ENCODE assay signal across 34 cellular contexts in the genomic region with DNA sequence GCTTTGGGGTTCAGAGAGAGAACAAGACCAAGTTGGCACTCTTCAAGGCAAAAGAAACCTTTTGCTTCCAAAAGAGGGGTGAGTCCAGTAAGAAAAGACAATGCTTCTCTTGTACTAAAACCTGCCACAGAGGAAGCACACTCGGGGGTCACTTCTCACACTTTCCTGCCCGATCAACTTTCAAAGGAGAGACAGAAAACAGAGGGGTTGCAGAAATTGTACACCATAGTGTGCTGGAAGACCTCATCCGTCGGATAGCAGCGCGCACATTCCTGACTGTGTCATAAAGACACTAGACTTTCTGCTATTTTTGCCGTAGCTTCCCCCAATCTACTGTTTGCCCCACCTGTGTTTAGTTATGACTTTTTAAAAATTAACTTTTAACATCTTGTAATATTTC.
"Had no signal": no experiment of that assay in that cellular context is flagged by ENCODE, and none has a peak within 500 bp of the region (broad histone marks: within the 10 kb centered on the region; RNA-seq: fewer than 3 reads in every experiment).

No MANE protein-coding gene starts in this region.

- H3K36me3 ChIP-seq: adrenal gland, colonic mucosa, esophagus squamous epithelium, gastroesophageal sphincter, WERI-Rb-1 had no signal

- H3K9me3 Mint-ChIP-seq: activated naive CD4-positive, alpha-beta T cell treated with anti-CD3 and anti-CD28 coated beads, Interleukin-2, amount 50 U/mL, for 24 hours; activated naive CD8-positive, alpha-beta T cell treated with anti-CD3 and anti-CD28 coated beads, Interleukin-2, amount 50 U/mL, for 24 hours had no signal

- ATAC-seq: activated CD4-positive, alpha-beta T cell treated with anti-CD3 and anti-CD28 coated beads for 36 hours; activated CD8-positive, alpha-beta memory T cell treated with anti-CD3 and anti-CD28 coated beads, Interleukin-2, amount 10 ng/mL, durations not matched to agents 7 days and 5 days; activated CD8-positive, alpha-beta T cell treated with anti-CD3 and anti-CD28 coated beads, Interleukin-2, amount 10 ng/mL, durations not matched to agents 7 days and 5 days; activated naive CD8-positive, alpha-beta T cell treated with anti-CD3 and anti-CD28 coated beads, Interleukin-2, amount 50 U/mL, for 24 hours; body of pancreas; gastroesophageal sphincter; T-helper 17 cell had no signal

- H3K27ac ChIP-seq: adrenal gland, body of pancreas, colonic mucosa, epithelial cell of prostate, esophagus squamous epithelium, gastroesophageal sphincter, WERI-Rb-1 had no signal

- H3K4me3 ChIP-seq: adrenal gland, body of pancreas, colonic mucosa, esophagus squamous epithelium, gastroesophageal sphincter had no signal

- FAIRE-seq: endothelial cell of umbilical vein had no signal

- H3K4me3 Mint-ChIP-seq: activated B cell treated with CpG ODN at 0.5 μM for 24 hours; activated CD4-positive, alpha-beta memory T cell treated with anti-CD3 and anti-CD28 coated beads for 36 hours; activated CD4-positive, alpha-beta T cell treated with anti-CD3 and anti-CD28 coated beads for 36 hours; activated CD4-positive, alpha-beta T cell treated with anti-CD3 and anti-CD28 coated beads, Interleukin-2, amount 10 ng/mL, durations not matched to agents 24 days and 14 days; activated CD8-positive, alpha-beta memory T cell treated with anti-CD3 and anti-CD28 coated beads, Interleukin-2, amount 10 ng/mL, durations not matched to agents 7 days and 5 days; activated CD8-positive, alpha-beta T cell treated with anti-CD3 and anti-CD28 coated beads, Interleukin-2, amount 10 ng/mL, durations not matched to agents 7 days and 5 days; activated naive CD4-positive, alpha-beta T cell treated with anti-CD3 and anti-CD28 coated beads for 36 hours; activated naive CD4-positive, alpha-beta T cell treated with anti-CD3 and anti-CD28 coated beads, Interleukin-2, amount 50 U/mL, for 24 hours; activated naive CD8-positive, alpha-beta T cell treated with anti-CD3 and anti-CD28 coated beads for 36 hours; activated naive CD8-positive, alpha-beta T cell treated with anti-CD3 and anti-CD28 coated beads, Interleukin-2, amount 50 U/mL, for 24 hours; activated T-helper 1 cell treated with anti-CD3 and anti-CD28 coated beads, Interleukin-12 subunit alpha, Interleukin-12 subunit beta, Interleukin-2, Interleukin-4 antibody, amounts not matched to agents 30 ng/mL and 10 ng/mL and 1 ng/mL, durations not matched to agents 14 hours and 24 hours and 36 hours; T-helper 17 cell; T-helper 2 cell treated with Interferon-gamma antibody and Interleukin-4, amounts not matched to agents 5 μg/mL and 100 μg/mL, for 36 hours had no signal

- H3K4me1 ChIP-seq: adrenal gland, body of pancreas, colonic mucosa, esophagus squamous epithelium, gastroesophageal sphincter had no signal

- H3K27me3 ChIP-seq: adrenal gland, body of pancreas, colonic mucosa, esophagus squamous epithelium, gastroesophageal sphincter had no signal

- H3K9me3 ChIP-seq: adrenal gland, colonic mucosa, gastroesophageal sphincter had no signal

- DNase-seq: activated B cell treated with CpG ODN at 0.5 μM for 24 hours; activated CD4-positive, alpha-beta memory T cell treated with anti-CD3 and anti-CD28 coated beads for 36 hours; activated CD4-positive, alpha-beta T cell treated with anti-CD3 and anti-CD28 coated beads for 36 hours; activated CD4-positive, alpha-beta T cell treated with anti-CD3 and anti-CD28 coated beads, Interleukin-2, amount 10 ng/mL, durations not matched to agents 24 days and 14 days; activated CD4-positive, CD25-positive, alpha-beta regulatory T cell treated with anti-CD3 and anti-CD28 coated beads, Interleukin-2, amount 50 U/mL, for 72 hours; activated CD8-positive, alpha-beta memory T cell treated with anti-CD3 and anti-CD28 coated beads, Interleukin-2, amount 10 ng/mL, durations not matched to agents 7 days and 5 days; activated CD8-positive, alpha-beta memory T cell treated with anti-CD3 and anti-CD28 coated beads, Interleukin-2, amount 50 U/mL, for 4 hours; activated CD8-positive, alpha-beta T cell treated with anti-CD3 and anti-CD28 coated beads, Interleukin-2, amount 10 ng/mL, durations not matched to agents 7 days and 5 days; activated effector memory CD4-positive, alpha-beta T cell treated with anti-CD3 and anti-CD28 coated beads, Interleukin-2, amount 50 U/mL, for 16 hours; activated naive CD4-positive, alpha-beta T cell treated with anti-CD3 and anti-CD28 coated beads for 36 hours; activated naive CD8-positive, alpha-beta T cell treated with anti-CD3 and anti-CD28 coated beads for 36 hours; activated naive CD8-positive, alpha-beta T cell treated with anti-CD3 and anti-CD28 coated beads, Interleukin-2, amount 50 U/mL, for 24 hours; activated T-cell treated with anti-CD3 and anti-CD28 coated beads, Interleukin-2, amount 50 U/mL, for 1 hour; activated T-cell treated with anti-CD3 and anti-CD28 coated beads, Interleukin-2, amount 50 U/mL, for 48 hours; adrenal gland; amygdala; aorta; body of pancreas; caudate nucleus; colonic mucosa; effector CD8-positive, alpha-beta T cell; esophagus squamous epithelium; foreskin melanocyte; T-helper 1 cell; T-helper 17 cell; T1000; WERI-Rb-1 had no signal

- H3K27ac Mint-ChIP-seq: activated B cell treated with CpG ODN at 0.5 μM for 24 hours; activated CD4-positive, alpha-beta memory T cell treated with anti-CD3 and anti-CD28 coated beads for 36 hours; activated CD4-positive, alpha-beta T cell treated with anti-CD3 and anti-CD28 coated beads for 36 hours; activated CD4-positive, alpha-beta T cell treated with anti-CD3 and anti-CD28 coated beads, Interleukin-2, amount 10 ng/mL, durations not matched to agents 24 days and 14 days; activated CD8-positive, alpha-beta memory T cell treated with anti-CD3 and anti-CD28 coated beads, Interleukin-2, amount 10 ng/mL, durations not matched to agents 7 days and 5 days; activated CD8-positive, alpha-beta T cell treated with anti-CD3 and anti-CD28 coated beads, Interleukin-2, amount 10 ng/mL, durations not matched to agents 7 days and 5 days; activated naive CD4-positive, alpha-beta T cell treated with anti-CD3 and anti-CD28 coated beads for 36 hours; activated naive CD4-positive, alpha-beta T cell treated with anti-CD3 and anti-CD28 coated beads, Interleukin-2, amount 50 U/mL, for 24 hours; activated naive CD8-positive, alpha-beta T cell treated with anti-CD3 and anti-CD28 coated beads for 36 hours; activated naive CD8-positive, alpha-beta T cell treated with anti-CD3 and anti-CD28 coated beads, Interleukin-2, amount 50 U/mL, for 24 hours; activated T-helper 1 cell treated with anti-CD3 and anti-CD28 coated beads, Interleukin-12 subunit alpha, Interleukin-12 subunit beta, Interleukin-2, Interleukin-4 antibody, amounts not matched to agents 30 ng/mL and 10 ng/mL and 1 ng/mL, durations not matched to agents 14 hours and 24 hours and 36 hours; activated T-helper 2 cell treated with anti-CD3 and anti-CD28 coated beads, Interferon-gamma antibody, Interleukin-2, Interleukin-4, amounts not matched to agents 10 μg/mL and 5 μg/mL and 100 μg/mL, durations not matched to agents 14 hours and 24 hours and 36 hours; T-helper 17 cell; T-helper 2 cell treated with Interferon-gamma antibody and Interleukin-4, amounts not matched to agents 5 μg/mL and 100 μg/mL, for 36 hours had no signal

- H3K36me3 Mint-ChIP-seq: activated CD4-positive, alpha-beta memory T cell treated with anti-CD3 and anti-CD28 coated beads for 36 hours; activated CD8-positive, alpha-beta memory T cell treated with anti-CD3 and anti-CD28 coated beads, Interleukin-2, amount 10 ng/mL, durations not matched to agents 7 days and 5 days; activated naive CD4-positive, alpha-beta T cell treated with anti-CD3 and anti-CD28 coated beads, Interleukin-2, amount 50 U/mL, for 24 hours; activated naive CD8-positive, alpha-beta T cell treated with anti-CD3 and anti-CD28 coated beads for 36 hours had no signal

- H3K4me1 Mint-ChIP-seq: activated B cell treated with CpG ODN at 0.5 μM for 24 hours; activated CD4-positive, alpha-beta T cell treated with anti-CD3 and anti-CD28 coated beads for 36 hours; activated CD4-positive, alpha-beta T cell treated with anti-CD3 and anti-CD28 coated beads, Interleukin-2, amount 10 ng/mL, durations not matched to agents 24 days and 14 days; activated CD8-positive, alpha-beta memory T cell treated with anti-CD3 and anti-CD28 coated beads, Interleukin-2, amount 10 ng/mL, durations not matched to agents 7 days and 5 days; activated naive CD4-positive, alpha-beta T cell treated with anti-CD3 and anti-CD28 coated beads, Interleukin-2, amount 50 U/mL, for 24 hours; activated naive CD8-positive, alpha-beta T cell treated with anti-CD3 and anti-CD28 coated beads for 36 hours; activated naive CD8-positive, alpha-beta T cell treated with anti-CD3 and anti-CD28 coated beads, Interleukin-2, amount 50 U/mL, for 24 hours; T-helper 17 cell had no signal

- H3K27me3 Mint-ChIP-seq: activated B cell treated with CpG ODN at 0.5 μM for 24 hours; activated CD4-positive, alpha-beta T cell treated with anti-CD3 and anti-CD28 coated beads, Interleukin-2, amount 10 ng/mL, durations not matched to agents 24 days and 14 days; activated CD8-positive, alpha-beta memory T cell treated with anti-CD3 and anti-CD28 coated beads, Interleukin-2, amount 10 ng/mL, durations not matched to agents 7 days and 5 days had no signal
